9 cellular contexts compared by ENCODE assay signal in genomic region chr15:62482715-62483429, GRCh38.
A peak's percentile ranks its signal among the peaks of the same experiment; 100 is the strongest.
DNase-seq lines count a peak whose midpoint lies in the region; ATAC-seq, FAIRE-seq and TF ChIP-seq lines count a peak whose summit lies in the region.
"Had no signal": no experiment of that assay in that cellular context is flagged by ENCODE, and none has a peak within 500 bp of the region (broad histone marks: within the 10 kb centered on the region; RNA-seq: fewer than 3 reads in every experiment).

No MANE protein-coding gene starts in this region.

- peaks cover 8% of the 10 kb centered on the region for H3K36me3 Mint-ChIP-seq in glutamatergic neuron (ENCODE audit: unreplicated experiment)

- H3K27me3 Mint-ChIP-seq in glutamatergic neuron (ENCODE audit: unreplicated experiment) = peaks cover 3% of the 10 kb centered on the region

- peaks cover 19% of the 10 kb centered on the region for H3K4me1 Mint-ChIP-seq in glutamatergic neuron (ENCODE audit: low read depth, unreplicated experiment)

- peak overlapping the region; percentile 28 for H3K27ac Mint-ChIP-seq in glutamatergic neuron (ENCODE audit: unreplicated experiment)

- DNase-seq in NCI-H1694 (lab: John Stamatoyannopoulos, UW) (peak; percentile 2), NCI-H1694 treated with DMSO at 0.1 percent for 48 hours (lab: John Stamatoyannopoulos, UW) (no peak), RCC 7860 (ENCODE audit: low spot score) (peak; percentile 6), glutamatergic neuron (peak; percentile 27), left lobe of liver (ENCODE audit: low spot score) (no peak), COR-L47 (lab: John Stamatoyannopoulos, UW) (no peak)

- H3K4me3 Mint-ChIP-seq in glutamatergic neuron (ENCODE audit: unreplicated experiment) = no peak overlapping the region

- no peak for FAIRE-seq in RCC 7860 (lab: Jason Lieb, UNC)
- FAIRE-seq: A204.1 had no signal

- TF ChIP-seq CTCF in glutamatergic neuron (IDR thresholded peaks at IDR 0.05; ENCODE audit: partially characterized antibody, unreplicated experiment) = no peak

- H3K9me3 Mint-ChIP-seq in glutamatergic neuron (ENCODE audit: unreplicated experiment) = peaks cover 2% of the 10 kb centered on the region

- ATAC-seq in HG02759 (IDR thresholded peaks at IDR 0.05; ENCODE audit: unreplicated experiment) (peak; percentile 90), HG03039 (IDR thresholded peaks at IDR 0.05; ENCODE audit: unreplicated experiment) (no peak), left lobe of liver (no peak)

Comparison
In these comparisons a context has a peak if more than half of its experiments do, and no peak if none do; other contexts are left out.
1. DNase-seq: peak in NCI-H1694 (single experiment), RCC 7860 (single experiment) and glutamatergic neuron (single experiment); none in NCI-H1694 treated with DMSO at 0.1 percent for 48 hours (single experiment), left lobe of liver (single experiment) and COR-L47 (single experiment).